ENCODE assay signal across 1 cellular context in the genomic region with DNA sequence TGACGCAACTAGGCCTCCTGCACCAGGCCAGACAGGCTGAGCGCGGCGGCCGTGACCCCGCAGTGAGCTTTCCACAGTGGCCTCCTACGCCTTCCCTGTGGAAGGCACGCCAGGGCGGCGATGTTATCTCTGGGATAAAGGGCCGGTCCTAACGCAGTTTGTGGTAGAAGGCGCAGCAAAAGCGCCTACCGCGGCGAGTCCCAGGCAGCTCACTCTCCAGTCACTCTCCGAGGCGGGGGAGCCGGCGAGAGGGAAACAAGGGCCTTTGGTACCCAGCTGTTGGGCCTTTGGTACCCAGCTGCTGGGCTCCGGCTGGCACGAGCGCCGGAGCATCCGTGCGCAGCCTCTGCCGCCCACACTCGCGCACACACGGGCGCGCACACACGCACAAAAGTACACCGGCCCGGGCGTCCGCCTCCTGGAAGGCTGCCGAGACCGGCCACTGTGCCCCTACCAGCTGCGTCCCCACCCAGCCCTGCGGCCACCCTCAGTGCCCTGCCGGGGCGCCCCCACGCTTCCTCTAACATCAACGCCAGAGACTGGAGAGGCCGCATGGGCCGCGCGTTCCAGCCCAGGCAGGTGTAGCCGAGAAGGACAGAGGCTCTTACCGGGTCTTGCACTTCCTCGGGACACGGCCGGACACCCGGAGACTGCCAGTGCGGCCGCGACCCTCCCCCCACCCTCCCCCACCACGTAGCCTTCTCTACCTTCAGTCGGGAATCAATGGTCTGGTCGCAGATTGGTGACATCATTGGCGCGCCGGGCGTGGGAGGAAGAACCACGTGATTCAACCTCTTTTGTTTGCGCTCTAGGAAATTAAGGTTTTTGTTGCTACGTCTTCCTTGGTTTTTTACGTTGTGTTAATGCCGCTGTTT.
TF ChIP-seq lines count a peak whose summit lies in the region.

No MANE protein-coding gene starts in this region.

TF ChIP-seq in IMR-90, 13 proteins besides CTCF, POLR2A, EP300 and RAD21:
- TF ChIP-seq RFX5 (IDR thresholded peaks at IDR 0.05; ENCODE audit: low read depth, low read length) (no peak), CHD1 (IDR thresholded peaks at IDR 0.05; ENCODE audit: low read depth, low read length) (0 out of 2 replicates have a peak, but pooled peaks have one; percentile 73), MAFK (IDR thresholded peaks at IDR 0.05; ENCODE audit: low read depth, low read length) (no peak), MAZ (IDR thresholded peaks at IDR 0.05; ENCODE audit: borderline replicate concordance, low read depth, low read length) (no peak), BHLHE40 (IDR thresholded peaks at IDR 0.05; ENCODE audit: low read depth, low read length) (peak; percentile 54), CEBPB (IDR thresholded peaks at IDR 0.05; ENCODE audit: low read depth, low read length) (peak; percentile 95), SMC3 (IDR thresholded peaks at IDR 0.05; ENCODE audit: low read depth, low read length) (no peak; the same call in 1 of the 2 replicates), FOS (IDR thresholded peaks at IDR 0.05; ENCODE audit: low read depth, low read length) (peak; percentile 40; the same call in 1 of the 2 replicates), RCOR1 (IDR thresholded peaks at IDR 0.05; ENCODE audit: insufficient replicate concordance, low read length) (no peak)
- TF ChIP-seq, protein P1, sequence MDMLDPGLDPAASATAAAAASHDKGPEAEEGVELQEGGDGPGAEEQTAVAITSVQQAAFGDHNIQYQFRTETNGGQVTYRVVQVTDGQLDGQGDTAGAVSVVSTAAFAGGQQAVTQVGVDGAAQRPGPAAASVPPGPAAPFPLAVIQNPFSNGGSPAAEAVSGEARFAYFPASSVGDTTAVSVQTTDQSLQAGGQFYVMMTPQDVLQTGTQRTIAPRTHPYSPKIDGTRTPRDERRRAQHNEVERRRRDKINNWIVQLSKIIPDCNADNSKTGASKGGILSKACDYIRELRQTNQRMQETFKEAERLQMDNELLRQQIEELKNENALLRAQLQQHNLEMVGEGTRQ (IDR thresholded peaks at IDR 0.05; ENCODE audit: low read depth, low read length) = peak; percentile 96
